17 cellular contexts compared by ENCODE assay signal in the genomic region with DNA sequence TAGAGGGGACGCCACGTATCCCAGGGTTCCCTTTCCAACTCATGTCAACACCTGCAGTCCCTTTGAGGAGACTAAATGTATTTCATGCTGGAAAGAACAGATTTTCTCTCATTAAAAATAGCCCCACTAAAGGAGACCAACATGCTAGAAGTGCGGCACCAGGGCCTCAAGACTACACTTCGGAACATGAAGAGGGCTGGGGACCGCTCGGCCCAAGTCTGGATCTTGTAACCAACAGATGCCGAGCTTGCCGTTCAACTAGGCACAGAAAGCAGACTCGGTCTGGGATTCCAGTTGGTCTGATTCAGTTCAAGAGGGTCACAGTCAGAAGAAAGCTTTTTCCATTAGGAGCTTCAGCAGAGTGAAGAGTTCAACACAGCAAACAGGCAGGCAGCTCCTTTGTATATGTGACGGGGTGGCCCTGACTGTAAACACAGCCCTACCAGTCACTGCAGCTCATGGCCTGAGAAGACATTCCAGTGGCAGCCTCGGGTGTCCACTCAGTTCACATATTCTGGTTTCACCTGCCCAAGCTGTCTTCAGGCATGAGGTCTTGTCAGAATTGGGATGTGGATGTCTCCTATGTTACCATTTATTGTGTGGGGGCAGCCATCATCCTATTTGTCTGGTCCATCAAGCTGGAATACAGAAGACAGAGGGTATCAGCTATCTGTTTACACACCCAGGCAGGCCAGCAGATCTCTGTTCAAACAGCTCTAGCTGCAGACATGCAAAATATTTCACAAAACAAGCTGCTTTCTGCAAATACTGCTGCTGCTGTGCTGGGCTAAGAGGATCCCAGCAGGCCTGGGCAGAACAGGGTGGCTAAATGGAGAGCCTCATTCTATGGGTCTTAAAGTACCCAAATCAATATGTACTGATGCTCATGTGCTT. TPM values are rescaled to one million over a fixed set of nuclear protein-coding genes. Genes with fewer than 3 reads are reported as not detected.
DNase-seq lines count a peak whose midpoint lies in the region; ATAC-seq and TF ChIP-seq lines count a peak whose summit lies in the region.
"Had no signal": no experiment of that assay in that cellular context is flagged by ENCODE, and none has a peak within 500 bp of the region (broad histone marks: within the 10 kb centered on the region; RNA-seq: fewer than 3 reads in every experiment).

No MANE protein-coding gene starts in this region.

- H3K23ac ChIP-seq in IMR-90 (ENCODE audit: low read depth, low read length): no peak overlapping the region

- H2AK5ac ChIP-seq in IMR-90 (ENCODE audit: low read depth, low read length): 0 out of 2 replicates have a peak overlapping the region, but pooled peaks have one; percentile 3

- H3K9me1 ChIP-seq in IMR-90 (ENCODE audit: insufficient read depth, low read length): peaks cover 9% of the 10 kb centered on the region; the same call in 1 of the 2 replicates

- BruUV-seq in IMR-90 (replicated peaks; lab: Mats Ljungman, UMichigan): no TSS peak

- H3K4me3 Mint-ChIP-seq in activated naive CD8-positive, alpha-beta T cell: no peak overlapping the region
- no peak overlapping the region for H3K4me3 Mint-ChIP-seq in activated naive CD8-positive, alpha-beta T cell treated with anti-CD3 and anti-CD28 coated beads, Interleukin-2, amount 50 U/mL, for 24 hours
- H3K4me3 Mint-ChIP-seq in chondrocyte (ENCODE audit: unreplicated experiment): no peak overlapping the region
- H3K4me3 Mint-ChIP-seq: activated naive CD4-positive, alpha-beta T cell treated with anti-CD3 and anti-CD28 coated beads, Interleukin-2, amount 50 U/mL, for 24 hours had no signal

- intact Hi-C loops in IMR-90 (cut with micrococcal nuclease): no loop called here

- dilution Hi-C loops in IMR-90 (cut with HindIII; ENCODE audit: low sequenced_read_pairs, unreplicated experiment): no loop called here

- WGBS in IMR-90 (ENCODE audit: extremely low coverage in 2 of 2, insufficient read length in 1 of 2), 2 experiments: 95% methylated on average over 6 of the region's 11 CpGs; no CpG with 5 or more reads in 1 of the 2 experiments
- 91% methylated on average over 11 of the region's 11 CpGs for WGBS in smooth muscle cell (ENCODE audit: low lambda C conversion rate)

- no peak overlapping the region for H4K91ac ChIP-seq in IMR-90 (ENCODE audit: insufficient read depth, low read depth, low read length)

- no peaks in the 10 kb centered on the region for H3K27me3 Mint-ChIP-seq in activated naive CD8-positive, alpha-beta T cell
- no peaks in the 10 kb centered on the region for H3K27me3 Mint-ChIP-seq in activated naive CD8-positive, alpha-beta T cell treated with anti-CD3 and anti-CD28 coated beads, Interleukin-2, amount 50 U/mL, for 24 hours
- no peaks in the 10 kb centered on the region for H3K27me3 Mint-ChIP-seq in chondrocyte (ENCODE audit: low read depth)
- H3K27me3 Mint-ChIP-seq: activated naive CD4-positive, alpha-beta T cell treated with anti-CD3 and anti-CD28 coated beads, Interleukin-2, amount 50 U/mL, for 24 hours had no signal

- H3K27ac ChIP-seq in IMR-90 (ENCODE audit: insufficient read depth, low read length) (peak overlapping the region; percentile 41; the same call in 1 of the 2 replicates), smooth muscle cell (ENCODE audit: low read depth) (peak overlapping the region; percentile 9)
- H3K27ac ChIP-seq in effector memory CD4-positive, alpha-beta T cell (ENCODE audit: insufficient read depth, low read length, poor library complexity, severe bottlenecking): no peak overlapping the region
- H3K27ac ChIP-seq: pancreas, thoracic aorta had no signal

- CTCF ChIA-PET in IMR-90 (lab: Yijun Ruan, JAX): interaction anchor here (0.6 to 1.0 kb wide), 3 partner anchors 8 to 18 kb away, joined by 3 to 5 read pairs (median 3); no protein-coding TSS in a partner anchor

- H3K79me1 ChIP-seq in IMR-90 (ENCODE audit: low read depth in 1 of 2, low read length in 2 of 2): peaks cover 14 to 38% of the 10 kb centered on the region in 2 experiments

- H3K14ac ChIP-seq in IMR-90 (replicated peaks; ENCODE audit: low read depth, low read length): no peak overlapping the region

- peak overlapping the region; percentile 58 for H3K27ac Mint-ChIP-seq in activated naive CD8-positive, alpha-beta T cell
- H3K27ac Mint-ChIP-seq in activated naive CD8-positive, alpha-beta T cell treated with anti-CD3 and anti-CD28 coated beads, Interleukin-2, amount 50 U/mL, for 24 hours: no peak overlapping the region
- peak overlapping the region; percentile 79 for H3K27ac Mint-ChIP-seq in chondrocyte (ENCODE audit: unreplicated experiment)
- H3K27ac Mint-ChIP-seq: activated naive CD4-positive, alpha-beta T cell treated with anti-CD3 and anti-CD28 coated beads, Interleukin-2, amount 50 U/mL, for 24 hours had no signal

- no peaks in the 10 kb centered on the region for H3K9me3 Mint-ChIP-seq in activated naive CD8-positive, alpha-beta T cell (ENCODE audit: low read depth)
- H3K9me3 Mint-ChIP-seq in activated naive CD8-positive, alpha-beta T cell treated with anti-CD3 and anti-CD28 coated beads, Interleukin-2, amount 50 U/mL, for 24 hours: no peaks in the 10 kb centered on the region
- H3K9me3 Mint-ChIP-seq in chondrocyte (ENCODE audit: low read depth): no peaks in the 10 kb centered on the region
- H3K9me3 Mint-ChIP-seq: activated naive CD4-positive, alpha-beta T cell treated with anti-CD3 and anti-CD28 coated beads, Interleukin-2, amount 50 U/mL, for 24 hours had no signal

- H3K36me3 ChIP-seq in IMR-90 (ENCODE audit: control insufficient read depth, insufficient read depth, low read length) (peaks cover 54% of the 10 kb centered on the region), smooth muscle cell (ENCODE audit: low read depth) (no peaks in the 10 kb centered on the region)
- H3K36me3 ChIP-seq in effector memory CD4-positive, alpha-beta T cell (ENCODE audit: control insufficient read depth, insufficient read depth, low read length): peaks cover 44% of the 10 kb centered on the region

- TF ChIP-seq RAD21 in IMR-90 (IDR thresholded peaks at IDR 0.05; ENCODE audit: low read length): no peak

- no peak for ATAC-seq in activated naive CD8-positive, alpha-beta T cell treated with anti-CD3 and anti-CD28 coated beads, Interleukin-2, amount 50 U/mL, for 24 hours
- peak; percentile 70 for ATAC-seq in IMR-90 (ENCODE audit: low read depth)
- ATAC-seq: heart right ventricle had no signal

- peaks cover 34% of the 10 kb centered on the region for H3F3A ChIP-seq in smooth muscle cell (ENCODE audit: low read depth)

- H3K4me3 ChIP-seq in IMR-90 (ENCODE audit: insufficient read depth, low read depth, low read length) (no peak overlapping the region), smooth muscle cell (no peak overlapping the region)
- H3K4me3 ChIP-seq in effector memory CD4-positive, alpha-beta T cell (ENCODE audit: insufficient read depth, low read depth, low read length, poor library complexity, severe bottlenecking): no peak overlapping the region
- H3K4me3 ChIP-seq: BLaER1 treated with 17β-estradiol and CSF1 and Interleukin-3, amounts not matched to agents 10 nM and 100 nM; heart right ventricle; pancreas; thoracic aorta had no signal

- no peak overlapping the region for H2BK15ac ChIP-seq in IMR-90 (ENCODE audit: low read depth, low read length)

- no peaks in the 10 kb centered on the region for H3K27me3 ChIP-seq in IMR-90 (ENCODE audit: control insufficient read depth, insufficient read depth, low read length)
- no peaks in the 10 kb centered on the region for H3K27me3 ChIP-seq in smooth muscle cell (ENCODE audit: low read depth)
- H3K27me3 ChIP-seq in effector memory CD4-positive, alpha-beta T cell (replicated peaks; ENCODE audit: control insufficient read depth, insufficient read depth, low read length, poor library complexity, severe bottlenecking): no peaks in the 10 kb centered on the region
- H3K27me3 ChIP-seq: BLaER1 treated with 17β-estradiol and CSF1 and Interleukin-3, amounts not matched to agents 10 nM and 100 nM; heart right ventricle; pancreas had no signal

- H3K56ac ChIP-seq in IMR-90 (ENCODE audit: extremely low read depth, insufficient read depth, low read length): no peak overlapping the region

- H2AFZ ChIP-seq in IMR-90 (replicated peaks; ENCODE audit: low read length, poor library complexity) (no peak overlapping the region), smooth muscle cell (ENCODE audit: low read depth) (no peak overlapping the region)

- peaks cover 3% of the 10 kb centered on the region for H3K79me2 ChIP-seq in smooth muscle cell (ENCODE audit: low read depth)

- no peak for TF ChIP-seq POLR2A in IMR-90 (IDR thresholded peaks at IDR 0.05; ENCODE audit: low read depth, low read length)

- H3K18ac ChIP-seq in IMR-90 (ENCODE audit: low read depth, low read length): no peak overlapping the region

- H4K20me1 ChIP-seq in IMR-90 (ENCODE audit: insufficient read depth, low read length): peaks cover 33% of the 10 kb centered on the region
- peaks cover 19% of the 10 kb centered on the region for H4K20me1 ChIP-seq in smooth muscle cell (ENCODE audit: low read depth)

- 0 out of 2 replicates have a peak overlapping the region, but pooled peaks have one; percentile 20 for H2BK20ac ChIP-seq in IMR-90 (ENCODE audit: low read depth, low read length)

- H3K4me1 ChIP-seq in IMR-90 (ENCODE audit: control insufficient read depth, insufficient read depth, low read length) (peaks cover 7% of the 10 kb centered on the region), smooth muscle cell (ENCODE audit: low read depth) (no peaks in the 10 kb centered on the region)
- no peaks in the 10 kb centered on the region for H3K4me1 ChIP-seq in effector memory CD4-positive, alpha-beta T cell (ENCODE audit: control insufficient read depth, insufficient read depth, low read length, poor library complexity, severe bottlenecking)
- H3K4me1 ChIP-seq: pancreas had no signal

- peaks cover 6% of the 10 kb centered on the region for H3K4me1 Mint-ChIP-seq in activated naive CD8-positive, alpha-beta T cell (ENCODE audit: low read depth)
- peaks cover 14% of the 10 kb centered on the region for H3K4me1 Mint-ChIP-seq in activated naive CD8-positive, alpha-beta T cell treated with anti-CD3 and anti-CD28 coated beads, Interleukin-2, amount 50 U/mL, for 24 hours
- peaks cover 6% of the 10 kb centered on the region for H3K4me1 Mint-ChIP-seq in chondrocyte (ENCODE audit: low read depth)

- no peaks in the 10 kb centered on the region for H3K9me3 ChIP-seq in IMR-90 (ENCODE audit: control insufficient read depth, insufficient read depth, low read length)
- H3K9me3 ChIP-seq in smooth muscle cell (replicated peaks; ENCODE audit: low read depth): no peaks in the 10 kb centered on the region
- H3K9me3 ChIP-seq in effector memory CD4-positive, alpha-beta T cell (ENCODE audit: control insufficient read depth, low read length): no peaks in the 10 kb centered on the region
- H3K9me3 ChIP-seq: BLaER1 treated with 17β-estradiol and CSF1 and Interleukin-3, amounts not matched to agents 10 nM and 100 nM; heart right ventricle; pancreas; thoracic aorta had no signal

- no peak overlapping the region for H3K4ac ChIP-seq in IMR-90 (ENCODE audit: low read depth, low read length)

- peaks cover 5% of the 10 kb centered on the region for H3K36me3 Mint-ChIP-seq in activated naive CD8-positive, alpha-beta T cell
- peaks cover 39% of the 10 kb centered on the region for H3K36me3 Mint-ChIP-seq in activated naive CD8-positive, alpha-beta T cell treated with anti-CD3 and anti-CD28 coated beads, Interleukin-2, amount 50 U/mL, for 24 hours (ENCODE audit: low read depth)
- peaks cover 20% of the 10 kb centered on the region for H3K36me3 Mint-ChIP-seq in chondrocyte (ENCODE audit: low read depth)

- POLR2A ChIA-PET in IMR-90 (lab: Charles Lee; ENCODE audit: unreplicated experiment): interaction anchor here (0.6 to 1.0 kb wide), 3 partner anchors 13 to 28 kb away, joined by 3 read pairs; no protein-coding TSS in a partner anchor

- H2BK120ac ChIP-seq in IMR-90 (ENCODE audit: low read depth, low read length): no peak overlapping the region

- H3K4me2 ChIP-seq in IMR-90 (ENCODE audit: low read depth, low read length): 0 out of 2 replicates have a peak overlapping the region, but pooled peaks have one; percentile 5
- no peak overlapping the region for H3K4me2 ChIP-seq in smooth muscle cell
- H3K4me2 ChIP-seq: BLaER1 treated with 17β-estradiol and CSF1 and Interleukin-3, amounts not matched to agents 10 nM and 100 nM had no signal

- H4K8ac ChIP-seq in IMR-90 (ENCODE audit: low read depth in 2 of 2, low read length in 2 of 2): no peak overlapping the region

- H3K9ac ChIP-seq in IMR-90 (ENCODE audit: low read depth, low read length) (no peak overlapping the region), smooth muscle cell (ENCODE audit: low read depth) (no peak overlapping the region)

- TF ChIP-seq CTCF in IMR-90 (conservative IDR thresholded peaks at IDR 0.05; ENCODE audit: low read depth, low read length): no peak
- no peak for TF ChIP-seq CTCF in chondrocyte (IDR thresholded peaks at IDR 0.05)
- TF ChIP-seq CTCF in smooth muscle cell (IDR thresholded peaks at IDR 0.05; ENCODE audit: borderline replicate concordance, insufficient read depth, poor library complexity, severe bottlenecking): no peak

- peak overlapping the region; percentile 56 for H2AK9ac ChIP-seq in IMR-90 (replicated peaks; ENCODE audit: low read depth, low read length, poor library complexity)

- H2BK5ac ChIP-seq in IMR-90 (ENCODE audit: low read depth, low read length, poor library complexity, severe bottlenecking): peak overlapping the region; percentile 38

- in situ Hi-C loops in IMR-90 (cut with MboI; ENCODE audit: low sequenced_read_pairs): no loop called here

- DNase-seq in activated naive CD8-positive, alpha-beta T cell treated with anti-CD3 and anti-CD28 coated beads, Interleukin-2, amount 50 U/mL, for 24 hours: no peak
- no peak for DNase-seq in IMR-90
- no peak for DNase-seq in chondrocyte (ENCODE audit: low spot score)
- no peak for DNase-seq in smooth muscle cell (lab: John Stamatoyannopoulos, UW; ENCODE audit: unreplicated experiment)
- DNase-seq in NCI-H1417 (lab: John Stamatoyannopoulos, UW): no peak
- DNase-seq in effector memory CD4-positive, alpha-beta T cell: no peak
- no peak for DNase-seq in NCI-H1092 treated with DMSO at 0.1 percent for 48 hours (lab: John Stamatoyannopoulos, UW)
- DNase-seq: DMS79 treated with DMSO at 0.1 percent for 48 hours, heart right ventricle had no signal

- H4K5ac ChIP-seq in IMR-90 (ENCODE audit: low read depth, low read length): no peak overlapping the region; the same call in 1 of the 2 replicates

RNA-seq across cellular contexts. Expression of gene RIC8A, which starts 8.8 kb away (rescaled TPM):
- total RNA-seq in IMR-90 (2012; rRNA removed): 114 and 129 TPM in 2 replicates
- 188 and 193 TPM in 2 replicates for polyA plus RNA-seq in IMR-90 (2012; rRNA removed)
- polyA plus RNA-seq in IMR-90 (2012; cell fraction: cytosol; rRNA removed): 137 and 142 TPM in 2 replicates
- polyA plus RNA-seq in IMR-90 (2012; cell fraction: nucleus; rRNA removed; ENCODE audit: low replicate concordance): 324 and 546 TPM in 2 replicates
- total RNA-seq in chondrocyte: 107 to 130 TPM (median 124 TPM) in 3 replicates
- total RNA-seq in smooth muscle cell: 71.2 and 118 TPM in 2 replicates
- 120 and 121 TPM in 2 replicates for polyA plus RNA-seq in smooth muscle cell

RNA-seq across cellular contexts. Expression of gene BET1L, which starts 9.1 kb away (rescaled TPM):
- total RNA-seq in IMR-90 (2012; rRNA removed) (10.0 and 10.8 TPM in 2 replicates), chondrocyte (58.0 to 71.1 TPM (median 59.6 TPM) in 3 replicates), smooth muscle cell (31.3 and 40.5 TPM in 2 replicates)
- polyA plus RNA-seq in IMR-90 (2012; rRNA removed) (82.8 and 90.7 TPM in 2 replicates), smooth muscle cell (92.5 and 97.4 TPM in 2 replicates)
- polyA plus RNA-seq in IMR-90 (2012; cell fraction: cytosol; rRNA removed): 51.9 and 97.3 TPM in 2 replicates
- polyA plus RNA-seq in IMR-90 (2012; cell fraction: nucleus; rRNA removed; ENCODE audit: low replicate concordance): 132 and 169 TPM in 2 replicates

RNA-seq across cellular contexts. Expression of gene SIRT3, which starts 19.8 kb away (rescaled TPM):
- 4.4 and 5.4 TPM in 2 replicates for total RNA-seq in IMR-90 (2012; rRNA removed)
- polyA plus RNA-seq in IMR-90 (2012; rRNA removed): 14.9 and 18.6 TPM in 2 replicates
- polyA plus RNA-seq in IMR-90 (2012; cell fraction: cytosol; rRNA removed): 14.3 and 15.8 TPM in 2 replicates
- polyA plus RNA-seq in IMR-90 (2012; cell fraction: nucleus; rRNA removed; ENCODE audit: low replicate concordance): 73.8 and 141 TPM in 2 replicates
- 14.5 to 20.9 TPM (median 18.5 TPM) in 3 replicates for total RNA-seq in chondrocyte
- total RNA-seq in smooth muscle cell: 10.8 and 13.0 TPM in 2 replicates
- 19.8 and 22.6 TPM in 2 replicates for polyA plus RNA-seq in smooth muscle cell

RNA-seq across cellular contexts. Expression of gene PSMD13, which starts 20.4 kb away (rescaled TPM):
- total RNA-seq in IMR-90 (2012; rRNA removed) (217 and 232 TPM in 2 replicates), chondrocyte (103 to 122 TPM (median 104 TPM) in 3 replicates), smooth muscle cell (77.4 and 79.2 TPM in 2 replicates)
- polyA plus RNA-seq in IMR-90 (2012; rRNA removed) (177 and 185 TPM in 2 replicates), smooth muscle cell (173 and 200 TPM in 2 replicates)
- 137 and 178 TPM in 2 replicates for polyA plus RNA-seq in IMR-90 (2012; cell fraction: cytosol; rRNA removed)
- 136 and 175 TPM in 2 replicates for polyA plus RNA-seq in IMR-90 (2012; cell fraction: nucleus; rRNA removed; ENCODE audit: low replicate concordance)

RNA-seq across cellular contexts. Expression of gene SCGB1C1, which starts 23.4 kb away (rescaled TPM):
- total RNA-seq in IMR-90 (2012; rRNA removed) (not detected in 2 replicates), chondrocyte (not detected in 3 replicates), smooth muscle cell (not detected in 2 replicates)
- polyA plus RNA-seq in IMR-90 (2012; rRNA removed) (not detected in 2 replicates), smooth muscle cell (not detected in 2 replicates)
- polyA plus RNA-seq in IMR-90 (2012; cell fraction: cytosol; rRNA removed): not detected in 2 replicates
- not detected in 2 replicates for polyA plus RNA-seq in IMR-90 (2012; cell fraction: nucleus; rRNA removed; ENCODE audit: low replicate concordance)
- total RNA-seq: esophagus mucosa, heart right ventricle, kidney epithelial cell, mucosa of gallbladder, thoracic aorta had no signal
- polyA plus RNA-seq: heart right ventricle had no signal
